ENCODE assay signal across 1 cellular context in the genomic region with DNA sequence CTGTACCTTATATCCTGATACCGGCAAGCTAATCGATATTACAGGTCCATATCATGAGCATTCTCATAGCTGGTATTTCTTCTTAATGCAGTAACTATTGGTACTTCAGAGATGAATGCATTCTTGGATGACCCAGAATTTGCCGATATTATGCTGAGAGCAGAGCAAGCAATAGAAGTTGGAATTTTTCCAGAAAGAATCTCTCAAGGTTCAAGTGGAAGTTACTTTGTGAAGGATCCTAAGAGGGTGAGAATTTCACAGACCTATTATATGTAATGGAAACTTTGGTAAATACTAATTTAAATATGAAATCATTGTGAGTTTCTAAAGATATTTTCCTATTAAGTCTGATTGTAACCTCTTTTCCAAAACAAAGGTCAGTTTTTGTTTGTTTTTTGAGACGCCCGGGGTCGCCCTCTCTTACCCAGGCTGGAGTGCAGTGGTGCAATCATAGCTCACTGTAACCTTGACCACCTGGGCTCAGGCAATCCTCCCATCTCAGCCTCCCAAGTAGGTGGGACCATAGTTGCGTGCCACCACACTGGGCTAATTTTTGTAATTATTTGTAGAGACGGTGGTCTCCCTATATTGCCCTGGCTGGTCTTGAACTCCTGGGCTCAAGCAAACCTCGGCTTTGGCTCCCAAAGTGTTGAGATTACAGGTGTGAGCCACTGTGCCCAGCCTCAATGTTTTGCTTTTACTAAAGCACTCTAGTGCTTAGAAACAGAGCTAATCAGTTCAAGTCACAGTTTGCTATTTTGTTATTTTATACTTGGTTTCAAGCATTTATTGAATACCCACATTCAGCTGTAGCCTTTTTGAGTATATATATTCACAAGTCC.
TF ChIP-seq lines count a peak whose summit lies in the region.

No MANE protein-coding gene starts in this region.

TF ChIP-seq in HepG2, 621 proteins besides CTCF, POLR2A, EP300 and RAD21:
- TF ChIP-seq DDIT3 (CRISPR knock-in tag; IDR thresholded peaks at IDR 0.05) (no peak), CEBPG (CRISPR knock-in tag; IDR thresholded peaks at IDR 0.05) (0 out of 2 replicates have a peak, but pooled peaks have one; percentile 15), SALL1 (CRISPR knock-in tag; IDR thresholded peaks at IDR 0.05) (peak; percentile 18; the same call in 1 of the 2 replicates), KLF16 (CRISPR knock-in tag; IDR thresholded peaks at IDR 0.05) (no peak), ZNF644 (CRISPR knock-in tag; IDR thresholded peaks at IDR 0.05; ENCODE audit: low read depth) (0 out of 2 replicates have a peak, but pooled peaks have one; percentile 14), ZNF550 (CRISPR knock-in tag; IDR thresholded peaks at IDR 0.05; ENCODE audit: borderline replicate concordance) (no peak), ZMYM4 (CRISPR knock-in tag; IDR thresholded peaks at IDR 0.05) (0 out of 2 replicates have a peak, but pooled peaks have one; percentile 30), ZNF17 (CRISPR knock-in tag; IDR thresholded peaks at IDR 0.05) (no peak), RBAK (CRISPR knock-in tag; IDR thresholded peaks at IDR 0.05) (no peak), POGZ (CRISPR knock-in tag; IDR thresholded peaks at IDR 0.05) (peak; percentile 51; the same call in 1 of the 2 replicates), ZMYM3 (CRISPR knock-in tag; IDR thresholded peaks at IDR 0.05) (peak; percentile 51; the same call in 1 of the 2 replicates), NR2F6 (IDR thresholded peaks at IDR 0.05) (peak; percentile 28; the same call in 1 of the 2 replicates), NR2F6 (CRISPR knock-in tag; IDR thresholded peaks at IDR 0.05) (peak; percentile 44), SRSF1 (optimal IDR thresholded peaks at IDR 0.05; ENCODE audit: low read depth, low read length) (no peak), CHD4 (IDR thresholded peaks at IDR 0.05; ENCODE audit: borderline replicate concordance, low read length) (no peak), HNF4A (CRISPR knock-in tag; IDR thresholded peaks at IDR 0.05) (peak; percentile 34; the same call in 1 of the 2 replicates)
- TF ChIP-seq, protein P1, sequence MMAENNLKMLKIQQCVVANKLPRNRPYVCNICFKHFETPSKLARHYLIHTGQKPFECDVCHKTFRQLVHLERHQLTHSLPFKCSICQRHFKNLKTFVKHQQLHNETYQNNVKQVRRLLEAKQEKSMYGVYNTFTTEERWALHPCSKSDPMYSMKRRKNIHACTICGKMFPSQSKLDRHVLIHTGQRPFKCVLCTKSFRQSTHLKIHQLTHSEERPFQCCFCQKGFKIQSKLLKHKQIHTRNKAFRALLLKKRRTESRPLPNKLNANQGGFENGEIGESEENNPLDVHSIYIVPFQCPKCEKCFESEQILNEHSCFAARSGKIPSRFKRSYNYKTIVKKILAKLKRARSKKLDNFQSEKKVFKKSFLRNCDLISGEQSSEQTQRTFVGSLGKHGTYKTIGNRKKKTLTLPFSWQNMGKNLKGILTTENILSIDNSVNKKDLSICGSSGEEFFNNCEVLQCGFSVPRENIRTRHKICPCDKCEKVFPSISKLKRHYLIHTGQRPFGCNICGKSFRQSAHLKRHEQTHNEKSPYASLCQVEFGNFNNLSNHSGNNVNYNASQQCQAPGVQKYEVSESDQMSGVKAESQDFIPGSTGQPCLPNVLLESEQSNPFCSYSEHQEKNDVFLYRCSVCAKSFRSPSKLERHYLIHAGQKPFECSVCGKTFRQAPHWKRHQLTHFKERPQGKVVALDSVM (CRISPR knock-in tag; IDR thresholded peaks at IDR 0.05) = peak; percentile 97
